Comparison of ENCODE assay signal across 1 cellular context in the genomic region with DNA sequence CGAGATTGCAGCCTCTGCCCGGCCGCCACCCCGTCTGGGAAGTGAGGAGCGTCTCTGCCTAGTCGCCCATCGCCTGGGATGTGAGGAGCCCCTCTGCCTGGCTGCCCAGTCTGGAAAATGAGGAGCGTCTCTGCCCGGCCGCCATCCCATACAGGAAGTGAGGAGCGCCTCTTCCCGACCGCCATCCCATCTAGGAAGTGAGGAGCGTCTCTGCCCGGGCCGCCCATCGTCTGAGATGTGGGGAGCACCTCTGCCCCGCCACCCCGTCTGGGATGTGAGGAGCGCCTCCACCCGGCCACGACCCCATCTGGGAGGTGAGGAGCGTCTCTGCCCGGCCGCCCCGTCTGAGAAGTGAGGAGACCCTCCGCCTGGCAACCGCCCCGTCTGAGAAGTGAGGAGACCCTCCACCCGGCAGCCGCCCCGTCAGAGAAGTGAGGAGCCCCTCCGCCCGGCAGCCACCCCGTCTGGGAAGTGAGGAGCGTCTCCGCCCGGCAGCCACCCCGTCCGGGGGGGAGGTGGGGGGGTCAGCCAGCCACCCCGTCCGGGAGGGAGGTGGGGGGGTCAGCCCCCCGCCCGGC. TPM values are rescaled to one million over a fixed set of nuclear protein-coding genes. Genes with fewer than 3 reads are reported as not detected.
"Had no signal": no experiment of that assay in that cellular context is flagged by ENCODE, and none has a peak within 500 bp of the region (broad histone marks: within the 10 kb centered on the region; RNA-seq: fewer than 3 reads in every experiment).

No MANE protein-coding gene starts in this region.

RNA-seq across cellular contexts. Expression of gene PLCE1, which starts 23.2 kb away (rescaled TPM):
- polyA plus RNA-seq: HepG2 had no signal
